ENCODE assay signal across 8 cellular contexts in genomic region chr18:48663931-48664847, GRCh38.
DNase-seq lines count a peak whose midpoint lies in the region; ATAC-seq and TF ChIP-seq lines count a peak whose summit lies in the region.

No MANE protein-coding gene starts in this region.

- H3K27me3 ChIP-seq in NT2/D1 (ENCODE audit: insufficient read depth, insufficient read length) (no peaks in the 10 kb centered on the region), neutrophil (no peaks in the 10 kb centered on the region), upper lobe of left lung (no peaks in the 10 kb centered on the region)

- peak; percentile 92 for TF ChIP-seq CTCF in 22Rv1 (IDR thresholded peaks at IDR 0.05)
- TF ChIP-seq CTCF in GM12874 (IDR thresholded peaks at IDR 0.05; ENCODE audit: insufficient read depth, low read depth, low read length) = peak; percentile 93
- peak; percentile 92 for TF ChIP-seq CTCF in fibroblast of villous mesenchyme (IDR thresholded peaks at IDR 0.05; ENCODE audit: insufficient read depth, low read depth, low read length)
- peak; percentile 94 for TF ChIP-seq CTCF in neutrophil (IDR thresholded peaks at IDR 0.05)
- TF ChIP-seq CTCF in upper lobe of left lung (IDR thresholded peaks at IDR 0.05) = peak; percentile 86 to 92 (median 88)

- H3K9ac ChIP-seq in NT2/D1 (ENCODE audit: insufficient read length, low read depth) = no peak overlapping the region

- TF ChIP-seq POLR2A in upper lobe of left lung (IDR thresholded peaks at IDR 0.05) = no peak

- WGBS in upper lobe of left lung, 2 donors = 56 to 77% methylated on average over 8 to 27 of the region's 29 CpGs

- peak; percentile 33 for DNase-seq in NT2/D1 (ENCODE audit: low read depth, low spot score)
- peak; percentile 16 for DNase-seq in activated T-helper 1 cell treated with Interleukin-2 at 50 U/mL for 16 hours (ENCODE audit: low read depth)
- peak; percentile 55 for DNase-seq in fibroblast of villous mesenchyme (ENCODE audit: low read depth)
- DNase-seq in upper lobe of left lung = peak; percentile 73 to 75
- no peak for DNase-seq in DMS153 (lab: John Stamatoyannopoulos, UW)

- peaks cover 33% of the 10 kb centered on the region for H3K36me3 ChIP-seq in NT2/D1 (ENCODE audit: insufficient read depth, insufficient read length, low read length)
- no peaks in the 10 kb centered on the region for H3K36me3 ChIP-seq in neutrophil
- H3K36me3 ChIP-seq in upper lobe of left lung = peaks cover 0 to 28% (median 4%) of the 10 kb centered on the region in 4 donors

- peak; percentile 77 for ATAC-seq in upper lobe of left lung (ENCODE audit: low FRiP score in 2 of 2)

- H3K27ac ChIP-seq in 22Rv1 = no peak overlapping the region
- H3K27ac ChIP-seq in neutrophil = peak overlapping the region; percentile 33
- no peak overlapping the region for H3K27ac ChIP-seq in upper lobe of left lung

- TF ChIP-seq EP300 in upper lobe of left lung (IDR thresholded peaks at IDR 0.05) = no peak

- H3K9me3 ChIP-seq in NT2/D1 (ENCODE audit: insufficient read depth, low read length) = peaks cover 12% of the 10 kb centered on the region
- no peaks in the 10 kb centered on the region for H3K9me3 ChIP-seq in neutrophil
- no peaks in the 10 kb centered on the region for H3K9me3 ChIP-seq in upper lobe of left lung

- H3K4me1 ChIP-seq in NT2/D1 (ENCODE audit: insufficient read depth, insufficient read length) (peaks cover 8% of the 10 kb centered on the region), neutrophil (ENCODE audit: control insufficient read depth in 1 of 2, insufficient read depth in 1 of 2, low read depth in 1 of 2, low read length in 1 of 2) (peaks cover 30 to 36% of the 10 kb centered on the region in 2 experiments), upper lobe of left lung (peaks cover 22 to 36% (median 30%) of the 10 kb centered on the region in 4 donors)

- H3K4me3 ChIP-seq in NT2/D1 (ENCODE audit: insufficient read length, low read depth) (no peak overlapping the region), fibroblast of villous mesenchyme (ENCODE audit: low read depth, low read length) (no peak overlapping the region), neutrophil (ENCODE audit: low read depth in 1 of 2, low read length in 1 of 2) (no peak overlapping the region), upper lobe of left lung (no peak overlapping the region)
